ENCODE assay signal across 17 cellular contexts in the genomic region with DNA sequence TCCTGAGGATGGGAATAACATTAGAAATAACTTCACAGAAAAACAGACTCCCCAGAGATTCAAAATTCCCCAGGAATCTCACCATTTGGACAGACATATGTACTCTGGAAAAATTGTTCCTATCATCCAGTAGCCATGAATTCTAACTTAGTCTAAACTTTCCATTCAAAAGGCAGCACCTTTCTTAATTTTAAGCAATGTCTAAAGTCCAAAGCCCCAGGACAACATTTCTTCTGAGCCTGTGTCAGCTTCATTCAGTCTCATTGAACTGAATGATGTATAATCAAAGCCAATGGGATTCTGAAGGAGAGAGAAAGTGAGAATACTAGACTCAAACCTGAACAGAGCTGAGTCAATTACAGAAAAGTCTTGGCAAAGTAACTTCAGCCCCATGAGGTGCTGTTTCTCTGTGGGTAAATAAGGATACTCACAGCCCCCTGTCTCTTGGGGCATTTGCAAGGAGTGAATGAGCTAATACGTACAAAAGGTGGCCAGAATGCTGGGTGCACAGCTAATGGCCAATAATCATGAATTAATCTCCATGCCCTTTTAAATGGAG.
A peak's percentile ranks its signal among the peaks of the same experiment; 100 is the strongest.
DNase-seq lines count a peak whose midpoint lies in the region; ATAC-seq and TF ChIP-seq lines count a peak whose summit lies in the region.
"Had no signal": no experiment of that assay in that cellular context is flagged by ENCODE, and none has a peak within 500 bp of the region (broad histone marks: within the 10 kb centered on the region; RNA-seq: fewer than 3 reads in every experiment).

No MANE protein-coding gene starts in this region.

- no peak overlapping the region for H3K27ac ChIP-seq in sigmoid colon
- H3K27ac ChIP-seq: skin epidermis had no signal

- no peaks in the 10 kb centered on the region for H3K27me3 ChIP-seq in sigmoid colon

- intact Hi-C loops in sigmoid colon (cut with DNase I): no loop called here

- TF ChIP-seq CTCF in sigmoid colon (IDR thresholded peaks at IDR 0.05): no peak

- no peaks in the 10 kb centered on the region for H3K36me3 ChIP-seq in sigmoid colon

- no peaks in the 10 kb centered on the region for H3K9me3 ChIP-seq in sigmoid colon

- DNase-seq in sigmoid colon: no peak
- DNase-seq in stimulated activated naive CD4-positive, alpha-beta T cell treated with Interleukin-2 at 50 U/mL for 16 hours (lab: John Stamatoyannopoulos, UW): no peak
- no peak for DNase-seq in activated gamma-delta T cell treated with Interleukin-2 at 50 U/mL for 16 hours
- DNase-seq in NK-92 treated with Interleukin-12 subunit alpha and Interleukin-12 subunit beta, amount 100 ng/mL, for 24 hours (lab: John Stamatoyannopoulos, UW): no peak
- DNase-seq: activated CD4-positive, alpha-beta T cell treated with anti-CD3 and anti-CD28 coated beads, Interleukin-2, amount 10 ng/mL, durations not matched to agents 24 days and 14 days; activated T-cell treated with anti-CD3 and anti-CD28 coated beads, Interleukin-2, amount 50 U/mL, for 48 hours; central memory CD4-positive, alpha-beta T cell; H9; Kasumi-1; left ventricle myocardium superior; NCI-H1436; stimulated activated naive B cell treated with anti-CD40 and anti-IgM and Interleukin-4, amounts not matched to agents 10 μg/mL and 1 μg/mL and 100 μg/mL, for 72 hours had no signal

- H3K4me3 ChIP-seq in sigmoid colon: no peak overlapping the region
- H3K4me3 ChIP-seq: skin epidermis had no signal

- no peaks in the 10 kb centered on the region for H3K4me1 ChIP-seq in sigmoid colon

- no peak for TF ChIP-seq EP300 in sigmoid colon (IDR thresholded peaks at IDR 0.05)

- 81 to 92% methylated on average over 1 of the region's 1 CpG for WGBS in sigmoid colon, 2 donors

- ATAC-seq in GM18517 (IDR thresholded peaks at IDR 0.05; ENCODE audit: unreplicated experiment) (peak; percentile 68), GM19468 (IDR thresholded peaks at IDR 0.05; ENCODE audit: extremely low read depth, unreplicated experiment) (peak; percentile 28), HG02973 (IDR thresholded peaks at IDR 0.05; ENCODE audit: unreplicated experiment) (peak; percentile 78), HG03558 (IDR thresholded peaks at IDR 0.05; ENCODE audit: extremely low read depth, unreplicated experiment) (peak; percentile 76)
- ATAC-seq: left ventricle myocardium superior; stimulated activated naive B cell treated with anti-CD40 and anti-IgM and Interleukin-4, amounts not matched to agents 10 μg/mL and 1 μg/mL and 100 μg/mL, for 72 hours had no signal

- TF ChIP-seq POLR2A in sigmoid colon (IDR thresholded peaks at IDR 0.05): no peak

Comparison
In these comparisons a context has a peak if more than half of its experiments do, and no peak if none do; other contexts are left out.
1. ATAC-seq: peak in every context shown above with its lines; median percentile 78 in HG02973; 76 in HG03558; 68 in GM18517; 28 in GM19468.